Comparison of ENCODE assay signal across 1 cellular context in the genomic region with DNA sequence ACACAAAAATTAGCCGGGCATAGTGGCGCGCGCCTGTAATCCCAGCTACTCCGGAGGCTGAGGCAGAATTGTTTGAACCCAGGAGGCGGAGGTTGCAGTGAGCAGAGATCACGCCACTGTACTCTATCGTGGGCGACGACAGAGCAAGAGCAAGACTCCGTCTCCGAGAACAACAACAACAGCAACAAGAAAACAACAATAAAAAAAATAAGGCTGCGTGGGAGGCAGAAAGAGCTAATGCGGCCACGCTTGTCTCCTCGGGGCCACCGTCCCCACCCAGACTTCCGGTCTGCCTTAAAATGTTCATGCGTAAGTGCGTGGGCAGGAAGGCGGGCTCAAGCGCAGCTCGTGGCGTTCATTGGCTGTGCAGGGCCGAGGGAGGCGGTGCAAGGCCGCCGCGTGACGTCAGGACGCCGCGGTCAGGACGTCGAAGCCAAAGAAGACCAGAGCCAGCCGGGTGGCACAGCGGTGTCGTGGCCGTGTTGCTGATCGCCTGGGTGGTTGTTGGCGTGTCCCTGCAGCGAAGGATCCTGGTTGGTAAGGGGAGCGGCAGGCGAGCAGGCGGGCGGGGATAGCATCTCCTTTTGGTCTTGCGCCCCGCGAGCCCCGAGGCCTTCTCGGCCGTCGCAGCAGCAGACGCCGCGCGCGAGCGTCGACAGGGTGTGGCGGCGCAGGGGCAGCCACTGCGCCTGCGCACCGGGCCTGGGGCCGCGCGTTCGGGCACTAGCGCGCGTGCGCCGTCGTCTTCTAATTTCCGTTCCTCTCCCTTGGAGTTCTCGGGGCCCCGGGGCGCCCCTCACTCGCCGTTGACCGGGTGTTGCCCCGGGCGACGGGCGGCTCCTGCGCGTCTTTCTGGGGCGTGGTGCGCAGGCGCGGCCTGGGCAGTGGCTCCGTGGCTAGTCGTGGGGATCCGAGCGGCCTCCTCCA.
TF ChIP-seq lines count a peak whose summit lies in the region.

A gene (plus strand): TSS at position 426 of the 927 bp plus-strand sequence. CDS start 2,146 bp downstream, outside the sequence.

TF ChIP-seq in HepG2, 621 proteins besides CTCF, POLR2A, EP300 and RAD21 (continued from another document and continues in another):
- TF ChIP-seq, protein P1, sequence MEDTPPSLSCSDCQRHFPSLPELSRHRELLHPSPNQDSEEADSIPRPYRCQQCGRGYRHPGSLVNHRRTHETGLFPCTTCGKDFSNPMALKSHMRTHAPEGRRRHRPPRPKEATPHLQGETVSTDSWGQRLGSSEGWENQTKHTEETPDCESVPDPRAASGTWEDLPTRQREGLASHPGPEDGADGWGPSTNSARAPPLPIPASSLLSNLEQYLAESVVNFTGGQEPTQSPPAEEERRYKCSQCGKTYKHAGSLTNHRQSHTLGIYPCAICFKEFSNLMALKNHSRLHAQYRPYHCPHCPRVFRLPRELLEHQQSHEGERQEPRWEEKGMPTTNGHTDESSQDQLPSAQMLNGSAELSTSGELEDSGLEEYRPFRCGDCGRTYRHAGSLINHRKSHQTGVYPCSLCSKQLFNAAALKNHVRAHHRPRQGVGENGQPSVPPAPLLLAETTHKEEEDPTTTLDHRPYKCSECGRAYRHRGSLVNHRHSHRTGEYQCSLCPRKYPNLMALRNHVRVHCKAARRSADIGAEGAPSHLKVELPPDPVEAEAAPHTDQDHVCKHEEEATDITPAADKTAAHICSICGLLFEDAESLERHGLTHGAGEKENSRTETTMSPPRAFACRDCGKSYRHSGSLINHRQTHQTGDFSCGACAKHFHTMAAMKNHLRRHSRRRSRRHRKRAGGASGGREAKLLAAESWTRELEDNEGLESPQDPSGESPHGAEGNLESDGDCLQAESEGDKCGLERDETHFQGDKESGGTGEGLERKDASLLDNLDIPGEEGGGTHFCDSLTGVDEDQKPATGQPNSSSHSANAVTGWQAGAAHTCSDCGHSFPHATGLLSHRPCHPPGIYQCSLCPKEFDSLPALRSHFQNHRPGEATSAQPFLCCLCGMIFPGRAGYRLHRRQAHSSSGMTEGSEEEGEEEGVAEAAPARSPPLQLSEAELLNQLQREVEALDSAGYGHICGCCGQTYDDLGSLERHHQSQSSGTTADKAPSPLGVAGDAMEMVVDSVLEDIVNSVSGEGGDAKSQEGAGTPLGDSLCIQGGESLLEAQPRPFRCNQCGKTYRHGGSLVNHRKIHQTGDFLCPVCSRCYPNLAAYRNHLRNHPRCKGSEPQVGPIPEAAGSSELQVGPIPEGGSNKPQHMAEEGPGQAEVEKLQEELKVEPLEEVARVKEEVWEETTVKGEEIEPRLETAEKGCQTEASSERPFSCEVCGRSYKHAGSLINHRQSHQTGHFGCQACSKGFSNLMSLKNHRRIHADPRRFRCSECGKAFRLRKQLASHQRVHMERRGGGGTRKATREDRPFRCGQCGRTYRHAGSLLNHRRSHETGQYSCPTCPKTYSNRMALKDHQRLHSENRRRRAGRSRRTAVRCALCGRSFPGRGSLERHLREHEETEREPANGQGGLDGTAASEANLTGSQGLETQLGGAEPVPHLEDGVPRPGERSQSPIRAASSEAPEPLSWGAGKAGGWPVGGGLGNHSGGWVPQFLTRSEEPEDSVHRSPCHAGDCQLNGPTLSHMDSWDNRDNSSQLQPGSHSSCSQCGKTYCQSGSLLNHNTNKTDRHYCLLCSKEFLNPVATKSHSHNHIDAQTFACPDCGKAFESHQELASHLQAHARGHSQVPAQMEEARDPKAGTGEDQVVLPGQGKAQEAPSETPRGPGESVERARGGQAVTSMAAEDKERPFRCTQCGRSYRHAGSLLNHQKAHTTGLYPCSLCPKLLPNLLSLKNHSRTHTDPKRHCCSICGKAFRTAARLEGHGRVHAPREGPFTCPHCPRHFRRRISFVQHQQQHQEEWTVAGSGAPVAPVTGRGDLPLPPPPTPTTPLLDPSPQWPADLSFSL (CRISPR knock-in tag; IDR thresholded peaks at IDR 0.05), result no peak
- TF ChIP-seq, protein P2, sequence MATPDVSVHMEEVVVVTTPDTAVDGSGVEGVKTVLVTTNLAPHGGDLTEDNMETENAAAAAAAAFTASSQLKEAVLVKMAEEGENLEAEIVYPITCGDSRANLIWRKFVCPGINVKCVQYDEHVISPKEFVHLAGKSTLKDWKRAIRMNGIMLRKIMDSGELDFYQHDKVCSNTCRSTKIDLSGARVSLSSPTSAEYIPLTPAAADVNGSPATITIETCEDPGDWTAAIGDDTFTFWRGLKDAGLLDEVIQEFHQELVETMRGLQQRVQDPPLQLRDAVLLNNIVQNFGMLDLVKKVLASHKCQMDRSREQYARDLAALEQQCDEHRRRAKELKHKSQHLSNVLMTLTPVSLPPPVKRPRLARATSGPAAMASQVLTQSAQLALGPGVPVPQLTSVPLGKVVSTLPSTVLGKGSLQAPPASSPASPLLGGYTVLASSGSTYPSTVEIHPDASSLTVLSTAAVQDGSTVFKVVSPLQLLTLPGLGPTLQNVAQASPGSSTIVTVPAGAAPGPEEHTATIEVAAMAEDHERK (CRISPR knock-in tag; IDR thresholded peaks at IDR 0.05; ENCODE audit: low read depth), result peak; percentile 98
- TF ChIP-seq FOXM1 (CRISPR knock-in tag; IDR thresholded peaks at IDR 0.05) (no peak), ZNF33B (CRISPR knock-in tag; IDR thresholded peaks at IDR 0.05) (peak; percentile 85; the same call in 1 of the 2 replicates), ZNF136 (CRISPR knock-in tag; IDR thresholded peaks at IDR 0.05; ENCODE audit: low read depth) (peak; percentile 32; the same call in 1 of the 2 replicates), ZNF234 (CRISPR knock-in tag; conservative IDR thresholded peaks at IDR 0.05) (0 out of 2 replicates have a peak, but pooled peaks have one; percentile 12), PITX1 (CRISPR knock-in tag; IDR thresholded peaks at IDR 0.05) (peak; percentile 73; the same call in 1 of the 2 replicates), MXI1 (IDR thresholded peaks at IDR 0.05; ENCODE audit: borderline replicate concordance, low read depth, low read length) (peak; percentile 65; the same call in 1 of the 3 replicates), SMAD3 (CRISPR knock-in tag; IDR thresholded peaks at IDR 0.05) (peak; percentile 64; the same call in 1 of the 2 replicates), NKX3-1 (CRISPR knock-in tag; IDR thresholded peaks at IDR 0.05) (peak; percentile 80), ZNF652 (CRISPR knock-in tag; IDR thresholded peaks at IDR 0.05; ENCODE audit: borderline replicate concordance, low read depth) (no peak), SNAI1 (CRISPR knock-in tag; IDR thresholded peaks at IDR 0.05; ENCODE audit: borderline replicate concordance) (peak; percentile 80; the same call in 1 of the 2 replicates), CBFB (CRISPR knock-in tag; IDR thresholded peaks at IDR 0.05) (peak; percentile 86), NR2C2 (CRISPR knock-in tag; IDR thresholded peaks at IDR 0.05; ENCODE audit: borderline replicate concordance) (peak; percentile 82), NCOA2 (CRISPR knock-in tag; IDR thresholded peaks at IDR 0.05) (no peak), RFX5 (IDR thresholded peaks at IDR 0.05; ENCODE audit: low read depth, low read length) (peak; percentile 73), ZNF83 (CRISPR knock-in tag; IDR thresholded peaks at IDR 0.05; ENCODE audit: borderline replicate concordance) (peak; percentile 94), GATA4 (IDR thresholded peaks at IDR 0.05; ENCODE audit: borderline replicate concordance, low read depth) (peak; percentile 55; the same call in 1 of the 2 replicates), MEF2D (CRISPR knock-in tag; IDR thresholded peaks at IDR 0.05) (no peak), ZNF644 (CRISPR knock-in tag; IDR thresholded peaks at IDR 0.05; ENCODE audit: low read depth) (no peak), ZNF430 (CRISPR knock-in tag; IDR thresholded peaks at IDR 0.05) (peak; percentile 92), ZBTB21 (CRISPR knock-in tag; IDR thresholded peaks at IDR 0.05) (peak; percentile 90), ADNP (CRISPR knock-in tag; IDR thresholded peaks at IDR 0.05) (no peak), RELA (CRISPR knock-in tag; IDR thresholded peaks at IDR 0.05) (no peak), ZFP1 (CRISPR knock-in tag; IDR thresholded peaks at IDR 0.05) (peak; percentile 56; the same call in 1 of the 2 replicates), RFX3 (CRISPR knock-in tag; IDR thresholded peaks at IDR 0.05) (peak; percentile 39; the same call in 1 of the 2 replicates), ZNF282 (IDR thresholded peaks at IDR 0.05; ENCODE audit: partially characterized antibody) (no peak), SUZ12 (IDR thresholded peaks at IDR 0.05; ENCODE audit: low read depth, low read length) (no peak), ZNF160 (CRISPR knock-in tag; IDR thresholded peaks at IDR 0.05) (peak; percentile 74), SSRP1 (CRISPR knock-in tag; IDR thresholded peaks at IDR 0.05) (no peak), SP5 (CRISPR knock-in tag; IDR thresholded peaks at IDR 0.05; ENCODE audit: borderline replicate concordance, low read depth) (peak; percentile 71), MLLT10 (CRISPR knock-in tag; IDR thresholded peaks at IDR 0.05) (no peak), ZNF550 (CRISPR knock-in tag; IDR thresholded peaks at IDR 0.05; ENCODE audit: borderline replicate concordance) (peak; percentile 55; the same call in 1 of the 2 replicates)
- TF ChIP-seq, protein P3, sequence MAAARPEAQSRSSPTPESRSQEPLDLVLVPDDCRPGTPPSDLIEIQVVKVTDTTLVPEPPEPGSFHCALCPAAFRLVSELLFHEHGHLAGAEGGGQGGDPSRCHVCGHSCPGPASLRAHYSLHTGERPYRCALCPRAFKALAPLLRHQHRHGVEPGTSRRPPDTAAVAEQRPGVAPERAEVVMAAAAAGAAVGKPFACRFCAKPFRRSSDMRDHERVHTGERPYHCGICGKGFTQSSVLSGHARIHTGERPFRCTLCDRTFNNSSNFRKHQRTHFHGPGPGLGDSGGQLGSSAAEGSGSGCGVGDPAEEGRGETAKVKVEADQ (CRISPR knock-in tag; IDR thresholded peaks at IDR 0.05; ENCODE audit: borderline replicate concordance), result peak; percentile 98; the same call in 1 of the 2 replicates
- TF ChIP-seq, protein P4, sequence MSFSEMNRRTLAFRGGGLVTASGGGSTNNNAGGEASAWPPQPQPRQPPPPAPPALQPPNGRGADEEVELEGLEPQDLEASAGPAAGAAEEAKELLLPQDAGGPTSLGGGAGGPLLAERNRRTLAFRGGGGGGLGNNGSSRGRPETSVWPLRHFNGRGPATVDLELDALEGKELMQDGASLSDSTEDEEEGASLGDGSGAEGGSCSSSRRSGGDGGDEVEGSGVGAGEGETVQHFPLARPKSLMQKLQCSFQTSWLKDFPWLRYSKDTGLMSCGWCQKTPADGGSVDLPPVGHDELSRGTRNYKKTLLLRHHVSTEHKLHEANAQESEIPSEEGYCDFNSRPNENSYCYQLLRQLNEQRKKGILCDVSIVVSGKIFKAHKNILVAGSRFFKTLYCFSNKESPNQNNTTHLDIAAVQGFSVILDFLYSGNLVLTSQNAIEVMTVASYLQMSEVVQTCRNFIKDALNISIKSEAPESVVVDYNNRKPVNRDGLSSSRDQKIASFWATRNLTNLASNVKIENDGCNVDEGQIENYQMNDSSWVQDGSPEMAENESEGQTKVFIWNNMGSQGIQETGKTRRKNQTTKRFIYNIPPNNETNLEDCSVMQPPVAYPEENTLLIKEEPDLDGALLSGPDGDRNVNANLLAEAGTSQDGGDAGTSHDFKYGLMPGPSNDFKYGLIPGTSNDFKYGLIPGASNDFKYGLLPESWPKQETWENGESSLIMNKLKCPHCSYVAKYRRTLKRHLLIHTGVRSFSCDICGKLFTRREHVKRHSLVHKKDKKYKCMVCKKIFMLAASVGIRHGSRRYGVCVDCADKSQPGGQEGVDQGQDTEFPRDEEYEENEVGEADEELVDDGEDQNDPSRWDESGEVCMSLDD (CRISPR knock-in tag; IDR thresholded peaks at IDR 0.05; ENCODE audit: borderline replicate concordance), result 0 out of 2 replicates have a peak, but pooled peaks have one; percentile 22
- TF ChIP-seq, protein P5, sequence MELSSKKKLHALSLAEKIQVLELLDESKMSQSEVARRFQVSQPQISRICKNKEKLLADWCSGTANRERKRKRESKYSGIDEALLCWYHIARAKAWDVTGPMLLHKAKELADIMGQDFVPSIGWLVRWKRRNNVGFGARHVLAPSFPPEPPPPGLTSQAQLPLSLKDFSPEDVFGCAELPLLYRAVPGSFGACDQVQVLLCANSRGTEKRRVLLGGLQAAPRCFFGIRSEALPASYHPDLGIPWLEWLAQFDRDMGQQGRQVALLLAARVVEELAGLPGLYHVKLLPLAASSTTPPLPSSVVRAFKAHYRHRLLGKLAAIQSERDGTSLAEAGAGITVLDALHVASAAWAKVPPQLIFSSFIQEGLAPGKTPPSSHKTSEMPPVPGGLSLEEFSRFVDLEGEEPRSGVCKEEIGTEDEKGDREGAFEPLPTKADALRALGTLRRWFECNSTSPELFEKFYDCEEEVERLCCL (CRISPR knock-in tag; IDR thresholded peaks at IDR 0.05; ENCODE audit: borderline replicate concordance), result no peak
- TF ChIP-seq, protein P6, sequence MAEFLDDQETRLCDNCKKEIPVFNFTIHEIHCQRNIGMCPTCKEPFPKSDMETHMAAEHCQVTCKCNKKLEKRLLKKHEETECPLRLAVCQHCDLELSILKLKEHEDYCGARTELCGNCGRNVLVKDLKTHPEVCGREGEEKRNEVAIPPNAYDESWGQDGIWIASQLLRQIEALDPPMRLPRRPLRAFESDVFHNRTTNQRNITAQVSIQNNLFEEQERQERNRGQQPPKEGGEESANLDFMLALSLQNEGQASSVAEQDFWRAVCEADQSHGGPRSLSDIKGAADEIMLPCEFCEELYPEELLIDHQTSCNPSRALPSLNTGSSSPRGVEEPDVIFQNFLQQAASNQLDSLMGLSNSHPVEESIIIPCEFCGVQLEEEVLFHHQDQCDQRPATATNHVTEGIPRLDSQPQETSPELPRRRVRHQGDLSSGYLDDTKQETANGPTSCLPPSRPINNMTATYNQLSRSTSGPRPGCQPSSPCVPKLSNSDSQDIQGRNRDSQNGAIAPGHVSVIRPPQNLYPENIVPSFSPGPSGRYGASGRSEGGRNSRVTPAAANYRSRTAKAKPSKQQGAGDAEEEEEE (CRISPR knock-in tag; IDR thresholded peaks at IDR 0.05; ENCODE audit: borderline replicate concordance), result 0 out of 2 replicates have a peak, but pooled peaks have one; percentile 39
- TF ChIP-seq, protein P7, sequence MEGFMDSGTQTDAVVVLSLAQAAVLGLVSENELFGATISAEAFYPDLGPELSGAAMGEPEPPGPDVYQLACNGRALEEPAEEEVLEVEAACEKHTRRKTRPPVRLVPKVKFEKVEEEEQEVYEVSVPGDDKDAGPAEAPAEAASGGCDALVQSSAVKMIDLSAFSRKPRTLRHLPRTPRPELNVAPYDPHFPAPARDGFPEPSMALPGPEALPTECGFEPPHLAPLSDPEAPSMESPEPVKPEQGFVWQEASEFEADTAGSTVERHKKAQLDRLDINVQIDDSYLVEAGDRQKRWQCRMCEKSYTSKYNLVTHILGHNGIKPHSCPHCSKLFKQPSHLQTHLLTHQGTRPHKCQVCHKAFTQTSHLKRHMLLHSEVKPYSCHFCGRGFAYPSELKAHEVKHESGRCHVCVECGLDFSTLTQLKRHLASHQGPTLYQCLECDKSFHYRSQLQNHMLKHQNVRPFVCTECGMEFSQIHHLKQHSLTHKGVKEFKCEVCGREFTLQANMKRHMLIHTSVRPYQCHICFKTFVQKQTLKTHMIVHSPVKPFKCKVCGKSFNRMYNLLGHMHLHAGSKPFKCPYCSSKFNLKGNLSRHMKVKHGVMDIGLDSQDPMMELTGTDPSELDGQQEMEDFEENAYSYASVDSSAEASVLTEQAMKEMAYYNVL (CRISPR knock-in tag; IDR thresholded peaks at IDR 0.05; ENCODE audit: borderline replicate concordance), result peak; percentile 0; the same call in 1 of the 2 replicates
